ENCODE assay signal across 8 cellular contexts in genomic region chr6:11414564-11414963, GRCh38.
DNase-seq lines count a peak whose midpoint lies in the region; ATAC-seq and TF ChIP-seq lines count a peak whose summit lies in the region.

No MANE protein-coding gene starts in this region.

- no peaks in the 10 kb centered on the region for H3K9me2 ChIP-seq in SU-DHL-6 (replicated peaks; ENCODE audit: insufficient read depth, low read length)

- no peak overlapping the region for H3K27ac ChIP-seq in SU-DHL-6 (ENCODE audit: low read depth, low read length)

- peaks cover 3% of the 10 kb centered on the region for H3K27me3 Mint-ChIP-seq in nephron progenitor cell (ENCODE audit: low read depth, poor library complexity)

- H4K20me1 ChIP-seq in SU-DHL-6 (ENCODE audit: low read depth, low read length): no peaks in the 10 kb centered on the region

- 0 out of 2 replicates have a peak, but pooled peaks cover 3% of the 10 kb centered on the region for H3F3A ChIP-seq in SU-DHL-6 (ENCODE audit: insufficient read depth)

- no peaks in the 10 kb centered on the region for H3K79me2 ChIP-seq in SU-DHL-6 (ENCODE audit: insufficient read depth, low read length)

- H3K4me2 ChIP-seq in SU-DHL-6 (ENCODE audit: low read depth, low read length, poor library complexity, severe bottlenecking): peak overlapping the region; percentile 5

- peaks cover 17% of the 10 kb centered on the region for H3K9me3 Mint-ChIP-seq in nephron progenitor cell

- H3K36me3 ChIP-seq in SU-DHL-6 (ENCODE audit: low read length): no peaks in the 10 kb centered on the region

- H3K4me3 ChIP-seq in SU-DHL-6 (ENCODE audit: insufficient read depth, low read length, poor library complexity, severe bottlenecking) (no peak overlapping the region), epithelial cell of proximal tubule (ENCODE audit: low read depth, low read length) (no peak overlapping the region)

- peaks cover 5% of the 10 kb centered on the region for H3K4me1 Mint-ChIP-seq in nephron progenitor cell

- peak overlapping the region; percentile 9 for H2AFZ ChIP-seq in SU-DHL-6 (ENCODE audit: low read depth, low read length, severe bottlenecking)

- H3K4me3 Mint-ChIP-seq in nephron progenitor cell: no peak overlapping the region

- H3K9me3 ChIP-seq in SU-DHL-6 (ENCODE audit: insufficient read depth, low read length): no peaks in the 10 kb centered on the region

- no peak overlapping the region for H3K27ac Mint-ChIP-seq in nephron progenitor cell

- DNase-seq in CD1c-positive myeloid dendritic cell (ENCODE audit: extremely low spot score): peak; percentile 27
- DNase-seq in epithelial cell of proximal tubule (ENCODE audit: low read depth): peak; percentile 92
- DNase-seq in nephron progenitor cell: no peak

- H3K36me3 Mint-ChIP-seq in nephron progenitor cell (ENCODE audit: low read depth): peaks cover 7% of the 10 kb centered on the region

- ATAC-seq in GM21723 (IDR thresholded peaks at IDR 0.05; ENCODE audit: unreplicated experiment) (peak; percentile 45), GM21737 (IDR thresholded peaks at IDR 0.05; ENCODE audit: unreplicated experiment) (no peak), GM18907 (IDR thresholded peaks at IDR 0.05; ENCODE audit: unreplicated experiment) (no peak), HG02840 (IDR thresholded peaks at IDR 0.05; ENCODE audit: low FRiP score, unreplicated experiment) (no peak)

- no peak overlapping the region for H3K9ac ChIP-seq in SU-DHL-6 (ENCODE audit: low read length)

- TF ChIP-seq CTCF in SU-DHL-6 (IDR thresholded peaks at IDR 0.05; ENCODE audit: insufficient read depth, low read length, poor library complexity, severe bottlenecking) (no peak), epithelial cell of proximal tubule (conservative IDR thresholded peaks at IDR 0.05; ENCODE audit: low read depth, low read length) (no peak), nephron progenitor cell (IDR thresholded peaks at IDR 0.05) (no peak)

- no peaks in the 10 kb centered on the region for H3K27me3 ChIP-seq in SU-DHL-6 (ENCODE audit: low read length)
